ENCODE assay signal across 8 cellular contexts in genomic region chr7:149624419-149625338, GRCh38.
DNase-seq lines count a peak whose midpoint lies in the region; ATAC-seq and TF ChIP-seq lines count a peak whose summit lies in the region.

No MANE protein-coding gene starts in this region.

- CTCF ChIA-PET in BJ (lab: Yijun Ruan, JAX) = interaction anchor here (0.7 to 3.1 kb wide), 30 partner anchors 10 to 478 kb away, joined by 3 to 15 read pairs (median 4); partner anchors contain the start of genes ZNF282, ZNF398 and ZNF777
- CTCF ChIA-PET in activated CD4-positive, alpha-beta T cell treated with anti-CD3 and anti-CD28 coated beads for 36 hours (lab: Charles Lee) = interaction anchor here (0.5 to 2.5 kb wide), 23 partner anchors 13 to 836 kb away, joined by 3 to 9 read pairs (median 4); partner anchors contain the start of genes ZNF282 and ZNF783

- H3K4me1 Mint-ChIP-seq in activated CD4-positive, alpha-beta T cell treated with anti-CD3 and anti-CD28 coated beads for 36 hours = peaks cover 38% of the 10 kb centered on the region

- ATAC-seq in HG03439 (IDR thresholded peaks at IDR 0.05; ENCODE audit: unreplicated experiment) (peak; percentile 83), left colon (peak; percentile 97)
- peak; percentile 86 for ATAC-seq in activated CD4-positive, alpha-beta T cell treated with anti-CD3 and anti-CD28 coated beads for 36 hours

- peaks cover 3% of the 10 kb centered on the region for H3K27me3 Mint-ChIP-seq in activated CD4-positive, alpha-beta T cell treated with anti-CD3 and anti-CD28 coated beads for 36 hours

- H3K27ac Mint-ChIP-seq in activated CD4-positive, alpha-beta T cell treated with anti-CD3 and anti-CD28 coated beads for 36 hours = peak overlapping the region; percentile 80

- intact Hi-C loops in activated CD4-positive, alpha-beta T cell treated with anti-CD3 and anti-CD28 coated beads for 36 hours (cut with DNase I, micrococcal nuclease) = loop anchor here (1.0 to 10.0 kb wide), 15 partner anchors 24 to 1108 kb away; partner anchors contain the start of genes ATP6V0E2 (in 1 of the 2), EZH2 (in 1 of the 2), ZNF212 (in 1 of the 2) and ZNF282 (in 1 of the 2)
- intact Hi-C loops in left colon (cut with DNase I, micrococcal nuclease) = no loop called here

- no peaks in the 10 kb centered on the region for H3K9me3 Mint-ChIP-seq in activated CD4-positive, alpha-beta T cell treated with anti-CD3 and anti-CD28 coated beads for 36 hours (ENCODE audit: low read depth)

- peak; percentile 75 for TF ChIP-seq CTCF in BJ (IDR thresholded peaks at IDR 0.05; ENCODE audit: insufficient read depth, low read depth, low read length)

- H3K27ac ChIP-seq in cingulate gyrus (ENCODE audit: low read depth, low read length) = peak overlapping the region; percentile 81

- POLR2A ChIA-PET in BJ (lab: Charles Lee) = no interaction called here
- POLR2A ChIA-PET in activated CD4-positive, alpha-beta T cell treated with anti-CD3 and anti-CD28 coated beads for 36 hours (lab: Charles Lee) = interaction anchor here (0.6 to 1.3 kb wide), 3 partner anchors 26 to 476 kb away, joined by 3 to 4 read pairs (median 3); partner anchors contain the start of gene ZNF777

- H3K4me3 ChIP-seq in BJ (ENCODE audit: low read depth, low read length) = peak overlapping the region; percentile 59

- 0 out of 2 replicates have a peak, but pooled peaks cover 2% of the 10 kb centered on the region for H3K27me3 ChIP-seq in BJ (ENCODE audit: control insufficient read depth, insufficient read depth, low read length)

- peaks cover 13% of the 10 kb centered on the region for H3K36me3 ChIP-seq in BJ (ENCODE audit: control insufficient read depth, insufficient read depth, low read length)

- peak overlapping the region; percentile 80 for H3K4me3 Mint-ChIP-seq in activated CD4-positive, alpha-beta T cell treated with anti-CD3 and anti-CD28 coated beads for 36 hours

- peaks cover 24% of the 10 kb centered on the region for H3K36me3 Mint-ChIP-seq in activated CD4-positive, alpha-beta T cell treated with anti-CD3 and anti-CD28 coated beads for 36 hours (ENCODE audit: low read depth)

- DNase-seq in BJ (ENCODE audit: low read depth) = peak; percentile 39
- DNase-seq in GM19238 (ENCODE audit: insufficient read length, low spot score) = peak; percentile 83
- peak; percentile 76 for DNase-seq in NCI-H510A (lab: John Stamatoyannopoulos, UW)
- DNase-seq in activated CD4-positive, alpha-beta T cell treated with anti-CD3 and anti-CD28 coated beads for 36 hours = peak; percentile 95
- DNase-seq in left colon = peak; percentile 94 to 96
- DNase-seq in stimulated activated CD4-positive, alpha-beta T cell treated with anti-CD3 and anti-CD28 coated beads, Interleukin-1b, Interleukin-23, amount 100 ng/mL, for 4 hours (ENCODE audit: low read depth in 2 of 2) = peak; percentile 77 to 87

Comparison
In these comparisons a context has a peak if more than half of its experiments do, and no peak if none do; other contexts are left out.
1. Peak in every context shown above with its lines: DNase-seq, ATAC-seq, H3K4me3 ChIP-seq and H3K27ac ChIP-seq.
2. DNase-seq: peak in every context shown above with its lines; median percentile 95 in activated CD4-positive, alpha-beta T cell treated with anti-CD3 and anti-CD28 coated beads for 36 hours; 95 in left colon; 83 in GM19238; 82 in stimulated activated CD4-positive, alpha-beta T cell treated with anti-CD3 and anti-CD28 coated beads, Interleukin-1b, Interleukin-23, amount 100 ng/mL, for 4 hours; 76 in NCI-H510A; 39 in BJ.
3. intact Hi-C loops: an anchor here in activated CD4-positive, alpha-beta T cell treated with anti-CD3 and anti-CD28 coated beads for 36 hours (1.0 to 10.0 kb wide); none called in left colon.